1 cellular context compared by ENCODE assay signal in the genomic region with DNA sequence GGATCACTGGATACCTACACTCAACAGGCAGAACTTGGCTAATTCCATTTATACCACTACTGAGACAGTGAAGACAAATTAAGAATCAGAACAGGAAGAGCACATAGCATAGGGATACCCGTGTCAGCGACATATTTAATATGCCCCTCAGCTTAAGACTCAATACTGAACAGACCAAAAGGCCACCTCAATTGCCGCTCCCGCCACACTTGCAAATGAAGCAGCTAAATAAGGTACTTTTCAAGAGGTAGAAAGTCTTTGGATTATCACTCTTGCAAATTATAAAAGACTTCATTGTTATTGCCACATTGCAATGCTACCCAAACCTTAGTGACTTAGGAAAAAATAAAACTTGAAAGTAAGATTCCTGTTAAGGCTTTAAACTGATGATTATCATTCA.
TF ChIP-seq lines count a peak whose summit lies in the region.

No MANE protein-coding gene starts in this region.

TF ChIP-seq in A549, 52 proteins besides CTCF, POLR2A, EP300 and RAD21 (continued from another document):
- TF ChIP-seq, protein P1, sequence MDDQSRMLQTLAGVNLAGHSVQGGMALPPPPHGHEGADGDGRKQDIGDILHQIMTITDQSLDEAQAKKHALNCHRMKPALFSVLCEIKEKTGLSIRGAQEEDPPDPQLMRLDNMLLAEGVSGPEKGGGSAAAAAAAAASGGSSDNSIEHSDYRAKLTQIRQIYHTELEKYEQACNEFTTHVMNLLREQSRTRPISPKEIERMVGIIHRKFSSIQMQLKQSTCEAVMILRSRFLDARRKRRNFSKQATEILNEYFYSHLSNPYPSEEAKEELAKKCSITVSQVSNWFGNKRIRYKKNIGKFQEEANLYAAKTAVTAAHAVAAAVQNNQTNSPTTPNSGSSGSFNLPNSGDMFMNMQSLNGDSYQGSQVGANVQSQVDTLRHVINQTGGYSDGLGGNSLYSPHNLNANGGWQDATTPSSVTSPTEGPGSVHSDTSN (IDR thresholded peaks at IDR 0.05), result no peak
- TF ChIP-seq MAFK (IDR thresholded peaks at IDR 0.05; ENCODE audit: partially characterized antibody), result no peak
- no peak for TF ChIP-seq RFX5 (IDR thresholded peaks at IDR 0.05)
